In genomic region chr22:47552541-47553205, GRCh38 we compare ENCODE assay signal across 16 cellular contexts.
"Had no signal": no experiment of that assay in that cellular context is flagged by ENCODE, and none has a peak within 500 bp of the region (broad histone marks: within the 10 kb centered on the region; RNA-seq: fewer than 3 reads in every experiment).

No MANE protein-coding gene starts in this region.

- DNase-seq: dermis blood vessel endothelial cell; effector CD4-positive, alpha-beta T cell; endodermal cell; erythroblast; foreskin keratinocyte; hippocampal formation; left ventricle myocardium inferior; lower lobe of right lung; nucleus accumbens; psoas muscle; retina; spleen; stimulated activated CD4-positive, alpha-beta T cell treated with anti-CD3 and anti-CD28 coated beads, Interleukin-15, amount 100 ng/mL, for 24 hours; stimulated activated CD4-positive, alpha-beta T cell treated with anti-CD3 and anti-CD28 coated beads, Interleukin-1b, Interleukin-23, amount 100 ng/mL, for 48 hours; stimulated activated CD4-positive, alpha-beta T cell treated with anti-CD3 and anti-CD28 coated beads, Interleukin-4, amount 100 ng/mL, for 24 hours; upper lobe of right lung had no signal
